In genomic region chr2:96124406-96125265, GRCh38 we compare ENCODE assay signal across 26 cellular contexts. TPM values are rescaled to one million over a fixed set of nuclear protein-coding genes. Genes with fewer than 3 reads are reported as not detected.
A peak's percentile ranks its signal among the peaks of the same experiment; 100 is the strongest.
DNase-seq lines count a peak whose midpoint lies in the region; ATAC-seq and TF ChIP-seq lines count a peak whose summit lies in the region.
"Had no signal": no experiment of that assay in that cellular context is flagged by ENCODE, and none has a peak within 500 bp of the region (broad histone marks: within the 10 kb centered on the region; RNA-seq: fewer than 3 reads in every experiment).

No MANE protein-coding gene starts in this region.

- H3K36me3 Mint-ChIP-seq in T-helper 17 cell (ENCODE audit: low read depth) = peaks cover 13% of the 10 kb centered on the region
- H3K36me3 Mint-ChIP-seq in naive thymus-derived CD4-positive, alpha-beta T cell = peaks cover 0 to 34% (median 12%) of the 10 kb centered on the region in 5 donors
- H3K36me3 Mint-ChIP-seq in stimulated activated effector memory CD8-positive, alpha-beta T cell treated with anti-CD3 and anti-CD28 coated beads, Interleukin-12 subunit alpha, Interleukin-12 subunit beta, amount 100 ng/mL, for 72 hours = peaks cover 57% of the 10 kb centered on the region
- H3K36me3 Mint-ChIP-seq: CD14-positive monocyte had no signal

- H3K4me1 Mint-ChIP-seq in T-helper 17 cell = peaks cover 3% of the 10 kb centered on the region
- H3K4me1 Mint-ChIP-seq in naive thymus-derived CD4-positive, alpha-beta T cell = peaks cover 0 to 13% (median 0%) of the 10 kb centered on the region in 7 donors
- peaks cover 39% of the 10 kb centered on the region for H3K4me1 Mint-ChIP-seq in stimulated activated effector memory CD8-positive, alpha-beta T cell treated with anti-CD3 and anti-CD28 coated beads, Interleukin-12 subunit alpha, Interleukin-12 subunit beta, amount 100 ng/mL, for 72 hours

- H3K36me3 ChIP-seq in right atrium auricular region = no peaks in the 10 kb centered on the region
- peaks cover 0 to 14% (median 0%) of the 10 kb centered on the region in 3 experiments for H3K36me3 ChIP-seq in naive thymus-derived CD4-positive, alpha-beta T cell (ENCODE audit: control insufficient read depth in 2 of 3, insufficient read depth in 3 of 3, low read length in 3 of 3)
- H3K36me3 ChIP-seq: BLaER1 had no signal

- H3K27ac ChIP-seq in right atrium auricular region = no peak overlapping the region
- H3K27ac ChIP-seq in naive thymus-derived CD4-positive, alpha-beta T cell (ENCODE audit: low read depth, low read length) = no peak overlapping the region
- H3K27ac ChIP-seq: BLaER1, HL-60 had no signal

- H3K4me1 ChIP-seq in right atrium auricular region = no peaks in the 10 kb centered on the region
- H3K4me1 ChIP-seq in naive thymus-derived CD4-positive, alpha-beta T cell (ENCODE audit: control insufficient read depth in 2 of 2, insufficient read depth in 2 of 2, low read length in 2 of 2) = no peaks in the 10 kb centered on the region

- CTCF ChIA-PET in naive thymus-derived CD4-positive, alpha-beta T cell (lab: Charles Lee) = interaction anchor here (2.2 kb wide), 1 partner anchor 50 kb away, joined by 7 read pairs; no protein-coding TSS in a partner anchor

- DNase-seq in Right ventricle myocardium inferior (ENCODE audit: missing footprints) (peak; percentile 31), right atrium auricular region (ENCODE audit: low spot score) (no peak), T-helper 17 cell (no peak), hypothalamus (lab: John Stamatoyannopoulos, UW) (no peak), NOMO-1 treated with DMSO at 0.1 percent for 48 hours (lab: John Stamatoyannopoulos, UW; ENCODE audit: unreplicated experiment) (no peak)
- DNase-seq in naive thymus-derived CD4-positive, alpha-beta T cell = no peak
- no peak for DNase-seq in stimulated activated effector memory CD8-positive, alpha-beta T cell treated with anti-CD3 and anti-CD28 coated beads, Interleukin-12 subunit alpha, Interleukin-12 subunit beta, amount 100 ng/mL, for 72 hours (ENCODE audit: low spot score in 2 of 2)
- DNase-seq: 8988T, COR-L47, DMS 273 treated with DMSO at 0.1 percent for 48 hours, DMS53, DND-41, EL, GOT3, H7, IMR-90 had no signal

- no peaks in the 10 kb centered on the region for H3K9me3 ChIP-seq in right atrium auricular region
- no peaks in the 10 kb centered on the region for H3K9me3 ChIP-seq in T-helper 17 cell (ENCODE audit: control insufficient read depth, low read length, poor library complexity, severe bottlenecking)
- no peaks in the 10 kb centered on the region for H3K9me3 ChIP-seq in naive thymus-derived CD4-positive, alpha-beta T cell (ENCODE audit: control insufficient read depth in 2 of 3, low read length in 3 of 3)
- H3K9me3 ChIP-seq: BLaER1 had no signal

- peak overlapping the region; percentile 22 for H3K4me3 Mint-ChIP-seq in T-helper 17 cell
- H3K4me3 Mint-ChIP-seq in naive thymus-derived CD4-positive, alpha-beta T cell = no peak overlapping the region
- no peak overlapping the region for H3K4me3 Mint-ChIP-seq in stimulated activated effector memory CD8-positive, alpha-beta T cell treated with anti-CD3 and anti-CD28 coated beads, Interleukin-12 subunit alpha, Interleukin-12 subunit beta, amount 100 ng/mL, for 72 hours
- H3K4me3 Mint-ChIP-seq: CD8-positive, alpha-beta T cell had no signal

- H3K4me3 ChIP-seq in right atrium auricular region = no peak overlapping the region
- H3K4me3 ChIP-seq in naive thymus-derived CD4-positive, alpha-beta T cell (ENCODE audit: low read length) = no peak overlapping the region
- H3K4me3 ChIP-seq: BLaER1, K562 had no signal

- POLR2A ChIA-PET in naive thymus-derived CD4-positive, alpha-beta T cell (lab: Charles Lee) = no interaction called here

- no peak for ATAC-seq in Right ventricle myocardium inferior
- ATAC-seq in T-helper 17 cell = no peak
- peak; percentile 3 for ATAC-seq in naive thymus-derived CD4-positive, alpha-beta T cell
- no peak for ATAC-seq in stimulated activated effector memory CD8-positive, alpha-beta T cell treated with anti-CD3 and anti-CD28 coated beads, Interleukin-12 subunit alpha, Interleukin-12 subunit beta, amount 100 ng/mL, for 72 hours
- no peak for ATAC-seq in GM18870 (IDR thresholded peaks at IDR 0.05; ENCODE audit: unreplicated experiment)
- ATAC-seq: CD8-positive, alpha-beta T cell; K562 had no signal

- TF ChIP-seq CTCF in right atrium auricular region (IDR thresholded peaks at IDR 0.05) = no peak

- no peaks in the 10 kb centered on the region for H3K27me3 ChIP-seq in right atrium auricular region
- H3K27me3 ChIP-seq in naive thymus-derived CD4-positive, alpha-beta T cell (ENCODE audit: control insufficient read depth in 2 of 2, insufficient read depth in 2 of 2, low read length in 2 of 2) = no peaks in the 10 kb centered on the region
- H3K27me3 ChIP-seq: BLaER1 had no signal

- no peak overlapping the region for H3K27ac Mint-ChIP-seq in T-helper 17 cell
- H3K27ac Mint-ChIP-seq in naive thymus-derived CD4-positive, alpha-beta T cell = peak overlapping the region in 1 of 9 donors; percentile 6
- peak overlapping the region; percentile 62 for H3K27ac Mint-ChIP-seq in stimulated activated effector memory CD8-positive, alpha-beta T cell treated with anti-CD3 and anti-CD28 coated beads, Interleukin-12 subunit alpha, Interleukin-12 subunit beta, amount 100 ng/mL, for 72 hours
- H3K27ac Mint-ChIP-seq: CD14-positive monocyte; CD8-positive, alpha-beta T cell had no signal

- intact Hi-C loops in Right ventricle myocardium inferior (cut with DNase I) = no loop called here
- intact Hi-C loops in naive thymus-derived CD4-positive, alpha-beta T cell (cut with micrococcal nuclease) = loop anchor here in 1 of 2 donors (5.0 kb wide), 1 partner anchor 37 kb away; no protein-coding TSS in a partner anchor

- H3K9me3 Mint-ChIP-seq in naive thymus-derived CD4-positive, alpha-beta T cell = peaks cover 0 to 1% (median 0%) of the 10 kb centered on the region in 11 donors
- no peaks in the 10 kb centered on the region for H3K9me3 Mint-ChIP-seq in stimulated activated effector memory CD8-positive, alpha-beta T cell treated with anti-CD3 and anti-CD28 coated beads, Interleukin-12 subunit alpha, Interleukin-12 subunit beta, amount 100 ng/mL, for 72 hours
- H3K9me3 Mint-ChIP-seq: CD8-positive, alpha-beta T cell had no signal

- H3K27me3 Mint-ChIP-seq in T-helper 17 cell = peaks cover 43% of the 10 kb centered on the region
- peaks cover 21 to 38% (median 23%) of the 10 kb centered on the region in 5 donors for H3K27me3 Mint-ChIP-seq in naive thymus-derived CD4-positive, alpha-beta T cell

RNA-seq across cellular contexts. Expression of gene ADRA2B, which starts 8.3 kb away (rescaled TPM):
- total RNA-seq in Right ventricle myocardium inferior = 6.9 TPM
- total RNA-seq in right atrium auricular region = 1 to 10 TPM in 1 of 2 donors, under 1 TPM in 1; 0.47 to 1.4 TPM
- total RNA-seq in T-helper 17 cell = 1 to 10 TPM in 1 of 2 donors, under 1 TPM in 1; 0.85 to 2.8 TPM
- total RNA-seq in naive thymus-derived CD4-positive, alpha-beta T cell = under 1 TPM in 3 of 5 experiments, not detected in 2; 0.15 to 0.93 (median 0.76) TPM
- not detected for polyA plus RNA-seq in naive thymus-derived CD4-positive, alpha-beta T cell
- total RNA-seq: A673, G401, HT1080, IMR-90, K562 had no signal
- polyA plus RNA-seq: AG04450, CD14-positive monocyte, IMR-90, K562 had no signal

RNA-seq across cellular contexts. Expression of gene ASTL, which starts 13.7 kb away (rescaled TPM):
- total RNA-seq in Right ventricle myocardium inferior = not detected
- not detected for total RNA-seq in right atrium auricular region
- total RNA-seq in T-helper 17 cell = 1 to 10 TPM; 4.2 to 7.9 TPM
- 1 to 10 TPM in 2 of 5 experiments, under 1 TPM in 3; 0.65 to 7.5 (median 0.86) TPM for total RNA-seq in naive thymus-derived CD4-positive, alpha-beta T cell
- under 1 TPM in 1 of 2 donors, not detected in 1; 0.19 TPM for polyA plus RNA-seq in naive thymus-derived CD4-positive, alpha-beta T cell
- total RNA-seq: A673, H7, HT1080, IMR-90, K562 had no signal
- polyA plus RNA-seq: AG04450, CD14-positive monocyte, IMR-90, K562 had no signal

RNA-seq across cellular contexts. Expression of gene DUSP2, which starts 20.6 kb away (rescaled TPM):
- total RNA-seq in Right ventricle myocardium inferior (1.3 TPM), right atrium auricular region (1 to 10 TPM; 4.0 to 9.0 TPM), T-helper 17 cell (100 to 1,000 TPM; 240 to 319 TPM)
- 100 to 1,000 TPM in 2 of 5 experiments, 10 to 100 TPM in 3; 22.1 to 255 (median 50.3) TPM for total RNA-seq in naive thymus-derived CD4-positive, alpha-beta T cell
- polyA plus RNA-seq in naive thymus-derived CD4-positive, alpha-beta T cell = 10 to 100 TPM; 21.0 to 25.6 TPM
